In the genomic region with DNA sequence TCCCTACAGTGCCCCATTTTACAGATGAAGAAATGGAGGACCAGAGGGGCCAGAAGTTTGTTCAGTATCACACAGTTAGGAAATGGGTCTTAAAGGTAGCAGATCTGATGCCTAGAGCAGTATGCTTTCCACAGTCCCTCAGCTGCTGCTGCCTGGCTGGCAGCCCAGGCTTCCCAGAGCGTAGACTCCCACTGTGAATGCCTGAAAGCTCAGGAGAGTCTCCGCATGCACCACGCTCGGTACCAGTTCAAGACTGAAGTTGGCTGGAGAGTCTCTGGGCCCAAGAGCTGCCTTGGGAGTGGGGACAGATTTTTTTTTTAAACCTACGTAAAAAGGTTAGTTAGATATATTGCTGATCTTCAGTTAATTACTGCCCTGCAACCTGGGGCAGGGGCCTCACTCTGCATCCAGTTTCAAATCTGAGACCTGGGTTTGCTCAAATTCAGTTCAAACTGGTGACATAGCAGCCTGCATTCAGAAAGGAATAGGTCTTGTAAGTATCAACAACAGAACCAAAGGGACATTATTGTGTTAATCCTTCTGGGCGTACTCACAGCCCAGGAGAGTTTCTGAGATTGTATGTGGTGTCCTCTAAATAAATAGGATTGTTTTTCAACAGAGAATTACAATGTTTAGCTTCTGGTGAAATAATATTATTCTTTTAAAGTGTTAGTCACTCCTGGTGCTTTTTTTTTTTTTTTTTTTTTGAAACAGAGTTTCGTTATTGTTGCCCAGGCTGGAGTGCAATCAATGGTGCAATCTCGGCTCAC, we compare ENCODE assay signal across 30 cellular contexts. TPM values are rescaled to one million over a fixed set of nuclear protein-coding genes. Genes with fewer than 3 reads are reported as not detected.
DNase-seq lines count a peak whose midpoint lies in the region; ATAC-seq, FAIRE-seq and TF ChIP-seq lines count a peak whose summit lies in the region.
"Had no signal": no experiment of that assay in that cellular context is flagged by ENCODE, and none has a peak within 500 bp of the region (broad histone marks: within the 10 kb centered on the region; RNA-seq: fewer than 3 reads in every experiment).

No MANE protein-coding gene starts in this region.

- H3K27me3 Mint-ChIP-seq in GM23338 (ENCODE audit: insufficient read depth, low read depth, poor library complexity) = peaks cover 6% of the 10 kb centered on the region
- no peaks in the 10 kb centered on the region for H3K27me3 Mint-ChIP-seq in effector memory CD8-positive, alpha-beta T cell
- H3K27me3 Mint-ChIP-seq: activated CD4-positive, alpha-beta memory T cell treated with anti-CD3 and anti-CD28 coated beads for 36 hours had no signal

- H3K36me3 Mint-ChIP-seq in GM23338 (ENCODE audit: low read depth) = peaks cover 40% of the 10 kb centered on the region
- H3K36me3 Mint-ChIP-seq in effector memory CD8-positive, alpha-beta T cell (ENCODE audit: insufficient read depth) = peaks cover 61% of the 10 kb centered on the region

- no peak overlapping the region for H3K27ac ChIP-seq in GM23338 (ENCODE audit: low read depth)
- H3K27ac ChIP-seq: body of pancreas, gastrocnemius medialis, GM23248, hepatocyte, sigmoid colon had no signal

- H3K4me2 ChIP-seq in GM23338 = no peak overlapping the region
- H3K4me2 ChIP-seq: hepatocyte had no signal

- H4K20me1 ChIP-seq in GM23338 (replicated peaks; ENCODE audit: insufficient read depth) = peaks cover 6% of the 10 kb centered on the region

- H3K36me3 ChIP-seq in GM23338 (ENCODE audit: insufficient read depth) = peaks cover 5% of the 10 kb centered on the region
- peaks cover 58% of the 10 kb centered on the region for H3K36me3 ChIP-seq in NT2/D1 (ENCODE audit: insufficient read depth, insufficient read length, low read length)

- no peak overlapping the region for H3K4me3 ChIP-seq in GM23338
- H3K4me3 ChIP-seq in NT2/D1 (ENCODE audit: insufficient read length, low read depth) = no peak overlapping the region
- H3K4me3 ChIP-seq: body of pancreas, gastrocnemius medialis, GM23248, hepatocyte, lung, mucosa of descending colon, sigmoid colon, transverse colon had no signal

- TF ChIP-seq CTCF in GM23338 (conservative IDR thresholded peaks at IDR 0.05; ENCODE audit: low read depth in 2 of 2) = no peak

- H3K4me1 ChIP-seq in GM23338 (ENCODE audit: insufficient read depth) (no peaks in the 10 kb centered on the region), NT2/D1 (ENCODE audit: insufficient read depth, insufficient read length) (peaks cover 4% of the 10 kb centered on the region)
- H3K4me1 ChIP-seq: Caco-2, gastrocnemius medialis, sigmoid colon had no signal

- peaks cover 4% of the 10 kb centered on the region; the same call in 1 of the 2 replicates for H3K79me2 ChIP-seq in GM23338 (replicated peaks; ENCODE audit: insufficient read depth)

- H3K4me1 Mint-ChIP-seq in GM23338 = no peaks in the 10 kb centered on the region; the same call in 2 of the 3 replicates
- peaks cover 3 to 6% of the 10 kb centered on the region in 2 donors for H3K4me1 Mint-ChIP-seq in effector memory CD8-positive, alpha-beta T cell (ENCODE audit: low read depth in 2 of 2)

- peak overlapping the region; percentile 46 for H3K9ac ChIP-seq in NT2/D1 (ENCODE audit: insufficient read length, low read depth)
- H3K9ac ChIP-seq: GM23248 had no signal

- DNase-seq in GM23338 (ENCODE audit: low spot score) (no peak), NT2/D1 (ENCODE audit: low read depth, low spot score) (no peak), smooth muscle cell of the brain vasculature (ENCODE audit: low read depth, low spot score) (peak; percentile 43), NAMALWA (ENCODE audit: low spot score) (no peak), HTR-8/SVneo (ENCODE audit: insufficient read length, low spot score) (no peak), hepatic stellate cell (ENCODE audit: low spot score) (no peak)
- DNase-seq in effector memory CD8-positive, alpha-beta T cell = no peak
- DNase-seq: activated CD4-positive, alpha-beta memory T cell treated with anti-CD3 and anti-CD28 coated beads for 36 hours; activated naive CD4-positive, alpha-beta T cell; activated T-cell treated with anti-CD3 and anti-CD28 coated beads, Interleukin-2, amount 50 U/mL, for 72 hours; body of pancreas; Caco-2; cerebellar nuclear complex; DND-41; gastrocnemius medialis; GM23248; left cardiac atrium; mucosa of descending colon; NCI-H1930; NCI-H524 treated with DMSO at 0.1 percent for 48 hours; NK-92 treated with Interleukin-12 subunit alpha and Interleukin-12 subunit beta, amount 100 ng/mL, for 24 hours; PC-3; sigmoid colon; stimulated activated CD4-positive, alpha-beta T cell treated with anti-CD3 and anti-CD28 coated beads, Interleukin-4, amount 100 ng/mL, for 24 hours; T-helper 1 cell; transverse colon had no signal

- H3F3A ChIP-seq in GM23338 (replicated peaks; ENCODE audit: low read depth) = no peaks in the 10 kb centered on the region

- H3K4me3 Mint-ChIP-seq in GM23338 = no peak overlapping the region
- H3K4me3 Mint-ChIP-seq in effector memory CD8-positive, alpha-beta T cell = no peak overlapping the region
- H3K4me3 Mint-ChIP-seq: activated CD4-positive, alpha-beta memory T cell treated with anti-CD3 and anti-CD28 coated beads for 36 hours; activated T-cell treated with anti-CD3 and anti-CD28 coated beads, Interleukin-2, amount 50 U/mL, for 72 hours; CD14-positive monocyte had no signal

- no peak for FAIRE-seq in HTR-8/SVneo (lab: Jason Lieb, UNC)

- no peak overlapping the region for H3K27ac Mint-ChIP-seq in GM23338
- H3K27ac Mint-ChIP-seq in effector memory CD8-positive, alpha-beta T cell = peak overlapping the region; percentile 17 to 18
- H3K27ac Mint-ChIP-seq: activated CD4-positive, alpha-beta memory T cell treated with anti-CD3 and anti-CD28 coated beads for 36 hours; activated T-cell treated with anti-CD3 and anti-CD28 coated beads, Interleukin-2, amount 50 U/mL, for 72 hours had no signal

- H3K27me3 ChIP-seq in GM23338 (ENCODE audit: insufficient read depth) (no peaks in the 10 kb centered on the region), NT2/D1 (ENCODE audit: insufficient read depth, insufficient read length) (no peaks in the 10 kb centered on the region)
- H3K27me3 ChIP-seq: body of pancreas, gastrocnemius medialis, hepatocyte, sigmoid colon, transverse colon had no signal

- no peaks in the 10 kb centered on the region for H3K9me3 Mint-ChIP-seq in GM23338
- H3K9me3 Mint-ChIP-seq in effector memory CD8-positive, alpha-beta T cell = no peaks in the 10 kb centered on the region
- H3K9me3 Mint-ChIP-seq: activated CD4-positive, alpha-beta memory T cell treated with anti-CD3 and anti-CD28 coated beads for 36 hours; activated T-cell treated with anti-CD3 and anti-CD28 coated beads, Interleukin-2, amount 50 U/mL, for 72 hours had no signal

- ATAC-seq in GM23338 = peak; percentile 62
- no peak for ATAC-seq in effector memory CD8-positive, alpha-beta T cell (replicated peaks)
- ATAC-seq: activated T-cell treated with anti-CD3 and anti-CD28 coated beads, Interleukin-2, amount 50 U/mL, for 72 hours; body of pancreas; gastrocnemius medialis; left cardiac atrium; mucosa of descending colon; PC-3 had no signal

- H3K9me3 ChIP-seq in NT2/D1 (ENCODE audit: insufficient read depth, low read length) = no peaks in the 10 kb centered on the region
- H3K9me3 ChIP-seq: body of pancreas, Caco-2, gastrocnemius medialis, mucosa of descending colon, sigmoid colon, transverse colon had no signal

- no peaks in the 10 kb centered on the region for H3K9me2 ChIP-seq in GM23338 (ENCODE audit: insufficient read depth)

- H2AFZ ChIP-seq in GM23338 = no peak overlapping the region
- H2AFZ ChIP-seq: GM23248, hepatocyte had no signal

TF ChIP-seq in GM23338, 12 proteins besides CTCF, POLR2A, EP300 and RAD21 (continues in another document):
- TF ChIP-seq POLR2AphosphoS5 (IDR thresholded peaks at IDR 0.05; ENCODE audit: low read depth) (no peak), CREB1 (CRISPR knock-in tag; IDR thresholded peaks at IDR 0.05; ENCODE audit: low read depth) (no peak), JUNB (IDR thresholded peaks at IDR 0.05; ENCODE audit: unreplicated experiment) (no peak), STAT1 (IDR thresholded peaks at IDR 0.05; ENCODE audit: unreplicated experiment) (no peak), ZNF114 (CRISPR knock-in tag; IDR thresholded peaks at IDR 0.05) (no peak), EZH2 (IDR thresholded peaks at IDR 0.05; ENCODE audit: low read depth, unreplicated experiment) (no peak), NANOG (IDR thresholded peaks at IDR 0.05; ENCODE audit: borderline replicate concordance) (no peak), ZNF331 (CRISPR knock-in tag; IDR thresholded peaks at IDR 0.05; ENCODE audit: low read depth) (no peak)
- TF ChIP-seq, protein P1, sequence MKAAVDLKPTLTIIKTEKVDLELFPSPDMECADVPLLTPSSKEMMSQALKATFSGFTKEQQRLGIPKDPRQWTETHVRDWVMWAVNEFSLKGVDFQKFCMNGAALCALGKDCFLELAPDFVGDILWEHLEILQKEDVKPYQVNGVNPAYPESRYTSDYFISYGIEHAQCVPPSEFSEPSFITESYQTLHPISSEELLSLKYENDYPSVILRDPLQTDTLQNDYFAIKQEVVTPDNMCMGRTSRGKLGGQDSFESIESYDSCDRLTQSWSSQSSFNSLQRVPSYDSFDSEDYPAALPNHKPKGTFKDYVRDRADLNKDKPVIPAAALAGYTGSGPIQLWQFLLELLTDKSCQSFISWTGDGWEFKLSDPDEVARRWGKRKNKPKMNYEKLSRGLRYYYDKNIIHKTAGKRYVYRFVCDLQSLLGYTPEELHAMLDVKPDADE (IDR thresholded peaks at IDR 0.05) = no peak

RNA-seq across cellular contexts. Expression of a gene that starts 8.3 kb away (rescaled TPM):
- total RNA-seq in GM23338 (2014; rRNA removed; shearing (Covaris generic)) = 67.3 and 68.6 TPM in 2 replicates
- polyA plus RNA-seq in GM23338 (2016; fragmentation: Nextera tagmentation; extraction: Ambion mirVana) = 72.8 and 77.4 TPM in 2 replicates

RNA-seq across cellular contexts. Expression of a gene that starts 54.2 kb away (rescaled TPM):
- total RNA-seq in GM23338 (2014; rRNA removed; shearing (Covaris generic)) = 17.4 and 25.3 TPM in 2 replicates
- polyA plus RNA-seq in GM23338 (2016; fragmentation: Nextera tagmentation; extraction: Ambion mirVana) = 14.9 and 17.2 TPM in 2 replicates
- polyA plus RNA-seq: neural cell had no signal
